In the genomic region with DNA sequence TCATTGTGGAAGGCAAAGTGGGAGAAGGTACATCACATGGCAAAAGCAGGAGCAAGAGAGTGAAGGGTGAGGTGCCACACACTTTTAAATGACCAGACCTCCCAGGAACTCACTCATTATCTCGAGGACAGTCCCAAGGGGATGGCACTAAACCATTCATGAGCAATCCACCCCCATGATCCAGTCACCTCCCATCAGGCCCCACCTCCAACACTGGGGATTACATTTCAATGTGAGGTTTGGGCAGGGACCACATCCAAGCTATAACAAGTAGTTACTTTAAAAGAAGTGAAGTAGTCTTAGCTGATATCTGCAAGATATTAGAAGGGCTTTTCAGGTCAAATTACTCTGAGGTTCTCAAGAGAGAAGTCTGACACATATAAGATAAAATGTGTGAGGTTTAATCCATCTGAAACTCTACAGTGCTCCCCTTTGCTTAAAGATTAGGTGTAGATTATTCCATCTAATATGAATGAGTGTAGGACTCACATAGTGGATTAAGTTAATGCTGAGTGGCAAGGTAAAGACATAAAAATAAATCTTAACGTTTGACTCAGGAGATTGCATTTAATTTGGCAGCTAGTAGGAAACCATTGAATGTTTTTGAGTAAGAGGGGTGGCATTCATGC, we compare ENCODE assay signal across 1 cellular context.
TF ChIP-seq lines count a peak whose summit lies in the region.

No MANE protein-coding gene starts in this region.

TF ChIP-seq in IMR-90, 13 proteins besides CTCF, POLR2A, EP300 and RAD21 (continued from another document):
- TF ChIP-seq, protein P1, sequence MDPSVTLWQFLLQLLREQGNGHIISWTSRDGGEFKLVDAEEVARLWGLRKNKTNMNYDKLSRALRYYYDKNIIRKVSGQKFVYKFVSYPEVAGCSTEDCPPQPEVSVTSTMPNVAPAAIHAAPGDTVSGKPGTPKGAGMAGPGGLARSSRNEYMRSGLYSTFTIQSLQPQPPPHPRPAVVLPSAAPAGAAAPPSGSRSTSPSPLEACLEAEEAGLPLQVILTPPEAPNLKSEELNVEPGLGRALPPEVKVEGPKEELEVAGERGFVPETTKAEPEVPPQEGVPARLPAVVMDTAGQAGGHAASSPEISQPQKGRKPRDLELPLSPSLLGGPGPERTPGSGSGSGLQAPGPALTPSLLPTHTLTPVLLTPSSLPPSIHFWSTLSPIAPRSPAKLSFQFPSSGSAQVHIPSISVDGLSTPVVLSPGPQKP (IDR thresholded peaks at IDR 0.05; ENCODE audit: borderline replicate concordance, low read depth, low read length), result no peak
- no peak for TF ChIP-seq NFE2L2 (IDR thresholded peaks at IDR 0.05; ENCODE audit: low read depth, low read length)
- no peak for TF ChIP-seq RFX5 (IDR thresholded peaks at IDR 0.05; ENCODE audit: low read depth, low read length)
- no peak for TF ChIP-seq CHD1 (IDR thresholded peaks at IDR 0.05; ENCODE audit: low read depth, low read length)
TF ChIP-seq in IMR-90: peak in this region for 0.
